In genomic region chr2:160087854-160088745, GRCh38 we compare ENCODE assay signal across 12 cellular contexts. TPM values are rescaled to one million over a fixed set of nuclear protein-coding genes. Genes with fewer than 3 reads are reported as not detected.
A peak's percentile ranks its signal among the peaks of the same experiment; 100 is the strongest.
DNase-seq lines count a peak whose midpoint lies in the region; ATAC-seq and TF ChIP-seq lines count a peak whose summit lies in the region.
"Had no signal": no experiment of that assay in that cellular context is flagged by ENCODE, and none has a peak within 500 bp of the region (broad histone marks: within the 10 kb centered on the region; RNA-seq: fewer than 3 reads in every experiment).

No MANE protein-coding gene starts in this region.

- H4K20me1 ChIP-seq in DND-41 (ENCODE audit: insufficient read depth, low read length): no peaks in the 10 kb centered on the region

- POLR2A ChIA-PET in RWPE1 (lab: Yijun Ruan, JAX; ENCODE audit: low non-redundant PET): no interaction called here

- H3K9ac ChIP-seq in DND-41 (ENCODE audit: low read depth, low read length): no peak overlapping the region

- no peaks in the 10 kb centered on the region for H3K27me3 ChIP-seq in DND-41 (ENCODE audit: insufficient read depth, low read length, poor library complexity)
- H3K27me3 ChIP-seq: neutrophil had no signal

- TF ChIP-seq CTCF in DND-41 (IDR thresholded peaks at IDR 0.05; ENCODE audit: borderline replicate concordance, extremely low read depth, low read length, poor library complexity, severe bottlenecking) (peak; percentile 40), HFFc6 (IDR thresholded peaks at IDR 0.05) (peak; percentile 78), RWPE1 (conservative IDR thresholded peaks at IDR 0.05; ENCODE audit: low read depth) (no peak)

- H3K36me3 ChIP-seq in DND-41 (ENCODE audit: insufficient read depth, low read length): no peaks in the 10 kb centered on the region
- H3K36me3 ChIP-seq: neutrophil had no signal

- no peak overlapping the region for H3K4me2 ChIP-seq in DND-41 (ENCODE audit: insufficient read depth, low read length)

- DNase-seq in DND-41: peak; percentile 35
- no peak for DNase-seq in HFFc6
- peak; percentile 43 for DNase-seq in SK-N-DZ (ENCODE audit: low spot score)
- DNase-seq in iPS-NIHi7 (ENCODE audit: extremely low spot score): peak; percentile 26
- no peak for DNase-seq in stimulated activated naive B cell treated with anti-CD40 and anti-IgM and Interleukin-4, amounts not matched to agents 10 μg/mL and 1 μg/mL and 100 μg/mL, for 72 hours
- DNase-seq in NCI-H146 treated with DMSO at 0.1 percent for 48 hours (lab: John Stamatoyannopoulos, UW; ENCODE audit: unreplicated experiment): no peak
- DNase-seq in RWPE1 (ENCODE audit: low spot score): no peak
- DNase-seq in NCI-H345 treated with DMSO at 0.1 percent for 48 hours (lab: John Stamatoyannopoulos, UW; ENCODE audit: unreplicated experiment): no peak
- DNase-seq: activated CD4-positive, CD25-positive, alpha-beta regulatory T cell treated with anti-CD3 and anti-CD28 coated beads, Interleukin-2, amount 50 U/mL, for 72 hours had no signal

- H3K79me2 ChIP-seq in DND-41 (ENCODE audit: insufficient read depth, low read length): no peaks in the 10 kb centered on the region

- H3K27ac Mint-ChIP-seq in HFFc6: no peak overlapping the region
- H3K27ac Mint-ChIP-seq in stimulated activated naive B cell treated with anti-CD40 and anti-IgM and Interleukin-4, amounts not matched to agents 10 μg/mL and 1 μg/mL and 100 μg/mL, for 72 hours: no peak overlapping the region
- H3K27ac Mint-ChIP-seq: stimulated activated memory B cell treated with anti-CD40 and anti-IgM and Interleukin-4, amounts not matched to agents 10 μg/mL and 1 μg/mL and 100 μg/mL, for 72 hours had no signal

- peaks cover 65% of the 10 kb centered on the region for H3K9me3 ChIP-seq in DND-41 (ENCODE audit: insufficient read depth, low read length, severe bottlenecking)

- peaks cover 42% of the 10 kb centered on the region for H3K9me3 Mint-ChIP-seq in HFFc6
- H3K9me3 Mint-ChIP-seq in stimulated activated naive B cell treated with anti-CD40 and anti-IgM and Interleukin-4, amounts not matched to agents 10 μg/mL and 1 μg/mL and 100 μg/mL, for 72 hours: peaks cover 31 to 46% of the 10 kb centered on the region in 2 donors

- no peak overlapping the region for H3K27ac ChIP-seq in DND-41 (ENCODE audit: low read length)
- H3K27ac ChIP-seq in RWPE1: no peak overlapping the region
- H3K27ac ChIP-seq: HL-60, neutrophil had no signal

- no peak overlapping the region for H3K4me3 ChIP-seq in DND-41 (ENCODE audit: low read depth in 1 of 2, low read length in 2 of 2)

- H3K4me1 Mint-ChIP-seq in HFFc6 (ENCODE audit: low read depth): peaks cover 13% of the 10 kb centered on the region
- no peaks in the 10 kb centered on the region for H3K4me1 Mint-ChIP-seq in stimulated activated naive B cell treated with anti-CD40 and anti-IgM and Interleukin-4, amounts not matched to agents 10 μg/mL and 1 μg/mL and 100 μg/mL, for 72 hours
- H3K4me1 Mint-ChIP-seq: stimulated activated memory B cell treated with anti-CD40 and anti-IgM and Interleukin-4, amounts not matched to agents 10 μg/mL and 1 μg/mL and 100 μg/mL, for 72 hours had no signal

- no peaks in the 10 kb centered on the region for H3K4me1 ChIP-seq in DND-41 (ENCODE audit: insufficient read depth, low read length)

- peaks cover 8% of the 10 kb centered on the region for H3K36me3 Mint-ChIP-seq in HFFc6 (ENCODE audit: low read depth)
- peaks cover 2 to 27% of the 10 kb centered on the region in 2 donors for H3K36me3 Mint-ChIP-seq in stimulated activated naive B cell treated with anti-CD40 and anti-IgM and Interleukin-4, amounts not matched to agents 10 μg/mL and 1 μg/mL and 100 μg/mL, for 72 hours
- H3K36me3 Mint-ChIP-seq: stimulated activated memory B cell treated with anti-CD40 and anti-IgM and Interleukin-4, amounts not matched to agents 10 μg/mL and 1 μg/mL and 100 μg/mL, for 72 hours had no signal

- H2AFZ ChIP-seq in DND-41 (ENCODE audit: low read depth, low read length): no peak overlapping the region

- no peak overlapping the region for H3K4me3 Mint-ChIP-seq in HFFc6
- H3K4me3 Mint-ChIP-seq in stimulated activated naive B cell treated with anti-CD40 and anti-IgM and Interleukin-4, amounts not matched to agents 10 μg/mL and 1 μg/mL and 100 μg/mL, for 72 hours: no peak overlapping the region
- H3K4me3 Mint-ChIP-seq: stimulated activated memory B cell treated with anti-CD40 and anti-IgM and Interleukin-4, amounts not matched to agents 10 μg/mL and 1 μg/mL and 100 μg/mL, for 72 hours had no signal

- CTCF ChIA-PET in RWPE1 (lab: Yijun Ruan, JAX): no interaction called here

- ATAC-seq in DND-41 (ENCODE audit: insufficient read depth, low read depth): no peak
- ATAC-seq in stimulated activated naive B cell treated with anti-CD40 and anti-IgM and Interleukin-4, amounts not matched to agents 10 μg/mL and 1 μg/mL and 100 μg/mL, for 72 hours (replicated peaks): no peak
- ATAC-seq: stimulated activated memory B cell treated with anti-CD40 and anti-IgM and Interleukin-4, amounts not matched to agents 10 μg/mL and 1 μg/mL and 100 μg/mL, for 72 hours had no signal

- H3K27me3 Mint-ChIP-seq in HFFc6 (ENCODE audit: insufficient read depth): peaks cover 2% of the 10 kb centered on the region; the same call in 1 of the 2 replicates
- peaks cover 0 to 6% of the 10 kb centered on the region in 2 donors for H3K27me3 Mint-ChIP-seq in stimulated activated naive B cell treated with anti-CD40 and anti-IgM and Interleukin-4, amounts not matched to agents 10 μg/mL and 1 μg/mL and 100 μg/mL, for 72 hours
- H3K27me3 Mint-ChIP-seq: stimulated activated memory B cell treated with anti-CD40 and anti-IgM and Interleukin-4, amounts not matched to agents 10 μg/mL and 1 μg/mL and 100 μg/mL, for 72 hours had no signal

RNA-seq across cellular contexts. Expression of gene PLA2R1, which starts 25.7 kb away (rescaled TPM):
- 1 to 10 TPM; 3.2 to 6.3 (median 3.3) TPM for total RNA-seq in HFFc6 (2021; fragmentation: NEBNext Ultra II Directional; extraction: Animal tissue kit (Norgen Biotek cat#: 25700))
- polyA plus RNA-seq in SK-N-DZ (2014; cell fraction: cytosol; rRNA removed): not detected in 2 replicates
- not detected in 2 replicates for polyA plus RNA-seq in SK-N-DZ (2014; cell fraction: nucleus; rRNA removed)

Comparison
In these comparisons a context has a peak if more than half of its experiments do, and no peak if none do; other contexts are left out.
1. DNase-seq: peak in DND-41 (single experiment), SK-N-DZ (single experiment) and iPS-NIHi7 (single experiment); none in HFFc6 (single experiment), stimulated activated naive B cell treated with anti-CD40 and anti-IgM and Interleukin-4, amounts not matched to agents 10 μg/mL and 1 μg/mL and 100 μg/mL, for 72 hours (single experiment), NCI-H146 treated with DMSO at 0.1 percent for 48 hours (single experiment), RWPE1 (single experiment) and NCI-H345 treated with DMSO at 0.1 percent for 48 hours (single experiment).